In the genomic region with DNA sequence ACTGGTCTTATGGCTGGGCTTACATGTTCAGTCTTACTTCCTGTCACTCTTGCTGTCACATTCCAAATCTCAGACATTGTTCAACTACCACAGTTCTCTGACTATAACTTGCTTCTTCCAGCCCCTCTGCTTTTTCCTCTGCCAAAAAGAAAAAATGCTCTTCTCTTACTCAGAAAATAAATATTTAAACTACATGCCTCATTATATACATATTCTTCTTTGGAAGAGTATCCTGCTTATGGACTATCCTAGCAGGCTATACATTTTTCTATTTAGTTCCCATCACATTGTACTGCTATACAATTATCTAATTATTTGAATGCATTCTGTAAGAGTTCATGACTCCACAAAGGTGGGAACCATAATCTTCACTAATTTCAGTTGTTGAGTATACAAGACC, we compare ENCODE assay signal across 30 cellular contexts.
"Had no signal": no experiment of that assay in that cellular context is flagged by ENCODE, and none has a peak within 500 bp of the region (broad histone marks: within the 10 kb centered on the region; RNA-seq: fewer than 3 reads in every experiment).

No MANE protein-coding gene starts in this region.

- H3K4me3 ChIP-seq: adrenal gland, ascending aorta, body of pancreas, breast epithelium, cardiac muscle cell had no signal

- H3K36me3 ChIP-seq: adrenal gland, brain microvascular endothelial cell, breast epithelium, cardiac muscle cell had no signal

- H3K27me3 ChIP-seq: adrenal gland, ascending aorta, body of pancreas, brain microvascular endothelial cell, breast epithelium, cardiac muscle cell had no signal

- ATAC-seq: activated naive CD4-positive, alpha-beta T cell treated with anti-CD3 and anti-CD28 coated beads, Interleukin-2, amount 50 U/mL, for 72 hours; activated naive CD8-positive, alpha-beta T cell treated with anti-CD3 and anti-CD28 coated beads, Interleukin-2, amount 50 U/mL, for 24 hours; activated T-cell treated with anti-CD3 and anti-CD28 coated beads, Interleukin-2, amount 50 U/mL, for 4 hours; activated T-cell treated with anti-CD3 and anti-CD28 coated beads, Interleukin-2, amount 50 U/mL, for 72 hours; activated T-helper 17 cell treated with anti-CD3 and anti-CD28 coated beads, Interleukin-2, amount 50 U/mL, for 72 hours; body of pancreas had no signal

- H3K27ac ChIP-seq: adrenal gland, ascending aorta, body of pancreas, brain microvascular endothelial cell, breast epithelium, cardiac muscle cell had no signal

- DNase-seq: activated effector memory CD4-positive, alpha-beta T cell treated with anti-CD3 and anti-CD28 coated beads, Interleukin-2, amount 50 U/mL, for 16 hours; activated effector memory CD4-positive, alpha-beta T cell treated with Interleukin-2 at 50 U/mL for 16 hours; activated gamma-delta T cell; activated gamma-delta T cell treated with Interleukin-2 at 50 U/mL for 16 hours; activated naive CD4-positive, alpha-beta T cell; activated naive CD4-positive, alpha-beta T cell treated with anti-CD3 and anti-CD28 coated beads for 36 hours; activated naive CD4-positive, alpha-beta T cell treated with anti-CD3 and anti-CD28 coated beads, Interleukin-2, amount 10 ng/mL, durations not matched to agents 7 days and 5 days; activated naive CD4-positive, alpha-beta T cell treated with anti-CD3 and anti-CD28 coated beads, Interleukin-2, amount 50 U/mL, for 16 hours; activated naive CD4-positive, alpha-beta T cell treated with Interleukin-2 at 50 U/mL for 16 hours; activated naive CD8-positive, alpha-beta T cell treated with anti-CD3 and anti-CD28 coated beads for 36 hours; activated naive CD8-positive, alpha-beta T cell treated with anti-CD3 and anti-CD28 coated beads, Interleukin-2, amount 10 ng/mL, durations not matched to agents 7 days and 5 days; activated naive CD8-positive, alpha-beta T cell treated with anti-CD3 and anti-CD28 coated beads, Interleukin-2, amount 50 U/mL, for 24 hours; activated T-cell treated with anti-CD3 and anti-CD28 coated beads, Interleukin-2, amount 50 U/mL, for 4 hours; activated T-cell treated with anti-CD3 and anti-CD28 coated beads, Interleukin-2, amount 50 U/mL, for 48 hours; activated T-cell treated with anti-CD3 and anti-CD28 coated beads, Interleukin-2, amount 50 U/mL, for 72 hours; adrenal gland; amniotic stem cell; amygdala; anterior cingulate cortex; aorta; body of pancreas; brain microvascular endothelial cell; caudate nucleus; central memory CD4-positive, alpha-beta T cell; cerebellar nuclear complex had no signal

- H3K9me3 ChIP-seq: adrenal gland had no signal

- H3K4me1 ChIP-seq: adrenal gland, ascending aorta, body of pancreas, breast epithelium had no signal
